In genomic region chr9:117253256-117253655, GRCh38 we compare ENCODE assay signal across 16 cellular contexts.
DNase-seq lines count a peak whose midpoint lies in the region; ATAC-seq and TF ChIP-seq lines count a peak whose summit lies in the region.
"Had no signal": no experiment of that assay in that cellular context is flagged by ENCODE, and none has a peak within 500 bp of the region (broad histone marks: within the 10 kb centered on the region; RNA-seq: fewer than 3 reads in every experiment).

No MANE protein-coding gene starts in this region.

- TF ChIP-seq POLR2A in IMR-90 (IDR thresholded peaks at IDR 0.05; ENCODE audit: low read depth, low read length) (no peak), testis (IDR thresholded peaks at IDR 0.05) (no peak)

- H2AK9ac ChIP-seq in IMR-90 (replicated peaks; ENCODE audit: low read depth, low read length, poor library complexity): no peak overlapping the region

- no peak overlapping the region for H3K4ac ChIP-seq in IMR-90 (ENCODE audit: low read depth, low read length)

- no peak overlapping the region for H2BK120ac ChIP-seq in IMR-90 (ENCODE audit: low read depth, low read length)

- H3K9me3 ChIP-seq in IMR-90 (ENCODE audit: control insufficient read depth, insufficient read depth, low read length) (peaks cover 2% of the 10 kb centered on the region; the same call in 1 of the 2 replicates), testis (no peaks in the 10 kb centered on the region)
- H3K9me3 ChIP-seq: HAP-1 had no signal

- no peak overlapping the region for H3K4me3 Mint-ChIP-seq in T-helper 2 cell treated with Interferon-gamma antibody and Interleukin-4, amounts not matched to agents 5 μg/mL and 100 μg/mL, for 36 hours
- H3K4me3 Mint-ChIP-seq: CD4-positive, alpha-beta memory T cell had no signal

- dilution Hi-C loops in IMR-90 (cut with HindIII; ENCODE audit: low sequenced_read_pairs, unreplicated experiment): no loop called here

- no peaks in the 10 kb centered on the region for H3K4me1 Mint-ChIP-seq in T-helper 2 cell treated with Interferon-gamma antibody and Interleukin-4, amounts not matched to agents 5 μg/mL and 100 μg/mL, for 36 hours (ENCODE audit: low read depth)
- H3K4me1 Mint-ChIP-seq: CD4-positive, alpha-beta memory T cell had no signal

- no peak overlapping the region for H3K18ac ChIP-seq in IMR-90 (ENCODE audit: low read depth, low read length)

- ATAC-seq in IMR-90 (ENCODE audit: low read depth) (no peak), GM18873 (IDR thresholded peaks at IDR 0.05; ENCODE audit: low FRiP score, unreplicated experiment) (no peak)

- H3K27ac ChIP-seq in IMR-90 (ENCODE audit: insufficient read depth, low read length) (no peak overlapping the region), testis (no peak overlapping the region)

- H3K36me3 Mint-ChIP-seq in T-helper 2 cell treated with Interferon-gamma antibody and Interleukin-4, amounts not matched to agents 5 μg/mL and 100 μg/mL, for 36 hours (ENCODE audit: low read depth): no peaks in the 10 kb centered on the region
- H3K36me3 Mint-ChIP-seq: CD4-positive, alpha-beta memory T cell had no signal

- H3K14ac ChIP-seq in IMR-90 (replicated peaks; ENCODE audit: low read depth, low read length): no peak overlapping the region

- CTCF ChIA-PET in IMR-90 (lab: Yijun Ruan, JAX) (no interaction called here), HEK293T (lab: Yijun Ruan, JAX) (no interaction called here)

- intact Hi-C loops in IMR-90 (cut with micrococcal nuclease): no loop called here
- intact Hi-C loops in testis (cut with DNase I; ENCODE audit: low total_unique reads): no loop called here

- H3K27me3 Mint-ChIP-seq in T-helper 2 cell treated with Interferon-gamma antibody and Interleukin-4, amounts not matched to agents 5 μg/mL and 100 μg/mL, for 36 hours (ENCODE audit: low read depth): no peaks in the 10 kb centered on the region
- H3K27me3 Mint-ChIP-seq: CD4-positive, alpha-beta memory T cell had no signal

- POLR2A ChIA-PET in IMR-90 (lab: Charles Lee; ENCODE audit: unreplicated experiment): no interaction called here
- POLR2A ChIA-PET in HEK293T (lab: Yijun Ruan, JAX): no interaction called here

- H4K5ac ChIP-seq in IMR-90 (ENCODE audit: low read depth, low read length): no peak overlapping the region

- H3K9ac ChIP-seq in IMR-90 (ENCODE audit: low read depth, low read length): no peak overlapping the region

- H3K27me3 ChIP-seq in IMR-90 (ENCODE audit: control insufficient read depth, insufficient read depth, low read length): no peaks in the 10 kb centered on the region
- no peaks in the 10 kb centered on the region for H3K27me3 ChIP-seq in testis

- H3K56ac ChIP-seq in IMR-90 (ENCODE audit: extremely low read depth, insufficient read depth, low read length): no peak overlapping the region

- no peaks in the 10 kb centered on the region for H3K9me3 Mint-ChIP-seq in T-helper 2 cell treated with Interferon-gamma antibody and Interleukin-4, amounts not matched to agents 5 μg/mL and 100 μg/mL, for 36 hours

- H3K23ac ChIP-seq in IMR-90 (ENCODE audit: low read depth, low read length): no peak overlapping the region

- TF ChIP-seq RAD21 in IMR-90 (IDR thresholded peaks at IDR 0.05; ENCODE audit: low read length): no peak

- H2BK5ac ChIP-seq in IMR-90 (ENCODE audit: low read depth, low read length, poor library complexity, severe bottlenecking): no peak overlapping the region

- H2AFZ ChIP-seq in IMR-90 (replicated peaks; ENCODE audit: low read length, poor library complexity): peak overlapping the region; percentile 23

- TF ChIP-seq CTCF in IMR-90 (conservative IDR thresholded peaks at IDR 0.05; ENCODE audit: low read depth, low read length): no peak
- no peak for TF ChIP-seq CTCF in testis (IDR thresholded peaks at IDR 0.05)

- H3K79me1 ChIP-seq in IMR-90 (ENCODE audit: low read depth in 1 of 2, low read length in 2 of 2): no peaks in the 10 kb centered on the region

- no peak overlapping the region for H4K91ac ChIP-seq in IMR-90 (ENCODE audit: insufficient read depth, low read depth, low read length)

- H3K9me1 ChIP-seq in IMR-90 (ENCODE audit: insufficient read depth, low read length): no peaks in the 10 kb centered on the region

- H4K20me1 ChIP-seq in IMR-90 (ENCODE audit: insufficient read depth, low read length): no peaks in the 10 kb centered on the region

- H2BK15ac ChIP-seq in IMR-90 (ENCODE audit: low read depth, low read length): no peak overlapping the region

- no peak overlapping the region for H3K4me2 ChIP-seq in IMR-90 (ENCODE audit: low read depth, low read length)

- in situ Hi-C loops in IMR-90 (cut with MboI; ENCODE audit: low sequenced_read_pairs): no loop called here

- H2AK5ac ChIP-seq in IMR-90 (ENCODE audit: low read depth, low read length): no peak overlapping the region

- no CpG with 5 or more reads among the region's 2 CpGs for WGBS in IMR-90 (ENCODE audit: extremely low coverage in 2 of 2, insufficient read length in 1 of 2), 2 experiments
- 38 to 45% methylated on average over 2 of the region's 2 CpGs for WGBS in testis, 2 donors

- H2BK20ac ChIP-seq in IMR-90 (ENCODE audit: low read depth, low read length): no peak overlapping the region

- H3K4me1 ChIP-seq in IMR-90 (ENCODE audit: control insufficient read depth, insufficient read depth, low read length) (no peaks in the 10 kb centered on the region), testis (no peaks in the 10 kb centered on the region)
- H3K4me1 ChIP-seq: HAP-1 had no signal

- no peak overlapping the region for H4K8ac ChIP-seq in IMR-90 (ENCODE audit: low read depth in 2 of 2, low read length in 2 of 2)

- DNase-seq in IMR-90 (no peak), islet precursor cell (peak; percentile 54), myocyte (ENCODE audit: low read depth) (peak; percentile 12), testis (peak; percentile 51), HEK293T (ENCODE audit: extremely low spot score) (no peak)
- no peak for DNase-seq in T-helper 2 cell treated with Interferon-gamma antibody and Interleukin-4, amounts not matched to agents 5 μg/mL and 100 μg/mL, for 36 hours (ENCODE audit: low spot score)
- no peak for DNase-seq in stimulated activated naive CD4-positive, alpha-beta T cell (lab: John Stamatoyannopoulos, UW)
- DNase-seq: Calu3; CD4-positive, alpha-beta memory T cell; COR-L47; DMS153; DND-41; GF-D8; GOT3 had no signal

- H3K27ac Mint-ChIP-seq in T-helper 2 cell treated with Interferon-gamma antibody and Interleukin-4, amounts not matched to agents 5 μg/mL and 100 μg/mL, for 36 hours: no peak overlapping the region
- H3K27ac Mint-ChIP-seq: CD4-positive, alpha-beta memory T cell had no signal

- no TSS peak for BruUV-seq in IMR-90 (replicated peaks; lab: Mats Ljungman, UMichigan)

- H3K4me3 ChIP-seq in IMR-90 (ENCODE audit: insufficient read depth, low read depth, low read length) (no peak overlapping the region), testis (no peak overlapping the region)
- H3K4me3 ChIP-seq: HAP-1 had no signal

- H3K36me3 ChIP-seq in IMR-90 (ENCODE audit: control insufficient read depth, insufficient read depth, low read length) (no peaks in the 10 kb centered on the region), testis (ENCODE audit: low read depth, missing control alignments) (no peaks in the 10 kb centered on the region)
- H3K36me3 ChIP-seq: HAP-1 had no signal

TF ChIP-seq in IMR-90, 13 proteins besides CTCF, POLR2A, EP300 and RAD21:
- TF ChIP-seq MXI1 (IDR thresholded peaks at IDR 0.05; ENCODE audit: borderline replicate concordance, low read depth, low read length) (no peak), FOS (IDR thresholded peaks at IDR 0.05; ENCODE audit: low read depth, low read length) (no peak)

TF ChIP-seq in HEK293T, 16 proteins besides CTCF, POLR2A, EP300 and RAD21:
- TF ChIP-seq SUZ12 (IDR thresholded peaks at IDR 0.05) (no peak), TARDBP (IDR thresholded peaks at IDR 0.05) (no peak), SP1 (IDR thresholded peaks at IDR 0.05) (no peak)

Comparison
In these comparisons a context has a peak if more than half of its experiments do, and no peak if none do; other contexts are left out.
1. DNase-seq: peak in islet precursor cell (single experiment), myocyte (single experiment) and testis (single experiment); none in IMR-90 (single experiment), HEK293T (single experiment), T-helper 2 cell treated with Interferon-gamma antibody and Interleukin-4, amounts not matched to agents 5 μg/mL and 100 μg/mL, for 36 hours (single experiment) and stimulated activated naive CD4-positive, alpha-beta T cell (0 of 6).